ENCODE assay signal across 8 cellular contexts in the genomic region with DNA sequence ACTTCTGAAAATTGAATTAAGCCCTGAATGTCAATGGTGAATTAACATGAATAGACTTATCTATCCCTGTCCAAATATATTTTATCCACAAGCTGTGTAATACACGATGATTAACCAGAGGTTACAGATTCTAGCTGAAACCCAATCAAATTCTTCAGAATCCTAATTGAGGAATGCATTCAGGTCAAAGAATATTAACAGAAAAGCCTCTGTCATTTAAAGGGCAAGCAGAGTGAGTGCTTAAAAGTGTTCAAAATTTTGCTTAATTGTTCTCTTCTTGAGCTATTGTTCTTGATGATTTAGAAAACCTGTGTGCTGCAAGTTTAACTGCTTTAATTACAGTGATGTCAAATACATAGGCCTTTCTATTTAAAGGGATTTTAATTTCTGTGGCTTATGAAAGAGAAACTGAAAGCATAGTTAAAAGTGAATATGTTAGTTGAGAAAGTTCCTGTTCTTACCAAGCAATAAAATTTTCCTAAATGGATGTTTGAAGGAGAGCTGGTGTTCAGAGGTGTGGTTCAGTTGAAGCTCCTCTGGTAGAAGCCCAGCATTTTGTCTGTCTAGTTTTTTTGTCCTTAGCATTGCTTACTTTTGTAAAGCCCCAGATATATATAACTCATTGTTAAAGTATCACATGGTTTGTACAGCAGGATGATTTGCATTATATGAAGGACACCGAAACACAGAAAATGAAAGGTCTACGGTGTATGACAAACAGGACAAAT.
DNase-seq lines count a peak whose midpoint lies in the region; ATAC-seq, FAIRE-seq and TF ChIP-seq lines count a peak whose summit lies in the region.

No MANE protein-coding gene starts in this region.

- intact Hi-C loops in endothelial cell of umbilical vein (cut with micrococcal nuclease) (no loop called here), thyroid gland (cut with DNase I) (no loop called here)

- CTCF ChIA-PET in endothelial cell of umbilical vein (lab: Charles Lee): no interaction called here

- POLR2A ChIA-PET in endothelial cell of umbilical vein (lab: Charles Lee): no interaction called here

- H3K9me3 ChIP-seq in DND-41 (ENCODE audit: insufficient read depth, low read length, severe bottlenecking) (peaks cover 3% of the 10 kb centered on the region), endothelial cell of umbilical vein (replicated peaks; ENCODE audit: control insufficient read depth, insufficient read depth, low read length) (no peaks in the 10 kb centered on the region), thyroid gland (no peaks in the 10 kb centered on the region)

- H3K27me3 ChIP-seq in DND-41 (ENCODE audit: insufficient read depth, low read length, poor library complexity) (no peaks in the 10 kb centered on the region), endothelial cell of umbilical vein (ENCODE audit: control insufficient read depth in 2 of 2, insufficient read depth in 2 of 2, low read length in 2 of 2) (no peaks in the 10 kb centered on the region), thyroid gland (no peaks in the 10 kb centered on the region)

- H3K9ac ChIP-seq in DND-41 (ENCODE audit: low read depth, low read length) (peak overlapping the region; percentile 37), endothelial cell of umbilical vein (replicated peaks; ENCODE audit: extremely low read depth, insufficient read depth, low read length) (no peak overlapping the region)

- no peak for TF ChIP-seq POLR2A in endothelial cell of umbilical vein (IDR thresholded peaks at IDR 0.05; ENCODE audit: low read depth, low read length)
- no peak for TF ChIP-seq POLR2A in thyroid gland (IDR thresholded peaks at IDR 0.05)

- TF ChIP-seq CTCF in DND-41 (IDR thresholded peaks at IDR 0.05; ENCODE audit: borderline replicate concordance, extremely low read depth, low read length, poor library complexity, severe bottlenecking) (no peak), endothelial cell of umbilical vein (IDR thresholded peaks at IDR 0.05; ENCODE audit: extremely low read depth in 1 of 2, insufficient read depth in 1 of 2, low read depth in 1 of 2, low read length in 2 of 2) (no peak), thyroid gland (IDR thresholded peaks at IDR 0.05) (no peak)

- H3K4me3 ChIP-seq in DND-41 (ENCODE audit: low read depth in 1 of 2, low read length in 2 of 2) (peak overlapping the region; percentile 1 to 34; a peak in 3 of 4 replicates), endothelial cell of umbilical vein (replicated peaks in 1 of 3; ENCODE audit: insufficient read depth in 1 of 3, low read depth in 1 of 3, low read length in 3 of 3) (no peak overlapping the region), thyroid gland (replicated peaks in 1 of 3) (no peak overlapping the region)

- 75 to 76% methylated on average over 3 of the region's 3 CpGs for WGBS in thyroid gland, 2 donors

- no peaks in the 10 kb centered on the region for H3K9me1 ChIP-seq in endothelial cell of umbilical vein (replicated peaks; ENCODE audit: control insufficient read depth, extremely low read depth, insufficient read depth, low read length)

- peak overlapping the region; percentile 57 for H3K4me2 ChIP-seq in DND-41 (ENCODE audit: insufficient read depth, low read length)
- no peak overlapping the region for H3K4me2 ChIP-seq in endothelial cell of umbilical vein (ENCODE audit: insufficient read depth, low read length)

- DNase-seq in DND-41 (peak; percentile 14), endothelial cell of umbilical vein (ENCODE audit: low read depth, low spot score) (peak; percentile 16), thyroid gland (no peak), HUDEP-2 (lab: John Stamatoyannopoulos, UW; ENCODE audit: unreplicated experiment in 76 of 76) (no peak), urothelium cell line (ENCODE audit: low spot score) (no peak), A172 (ENCODE audit: low spot score) (no peak)

- ATAC-seq in DND-41 (ENCODE audit: insufficient read depth, low read depth) (peak; percentile 84), GM21381 (IDR thresholded peaks at IDR 0.05; ENCODE audit: unreplicated experiment) (peak; percentile 67), HG03575 (IDR thresholded peaks at IDR 0.05; ENCODE audit: extremely low read depth, insufficient number of reproducible peaks, low FRiP score, unreplicated experiment) (peak; percentile 81)

- H3K36me3 ChIP-seq in DND-41 (ENCODE audit: insufficient read depth, low read length) (no peaks in the 10 kb centered on the region), endothelial cell of umbilical vein (ENCODE audit: control insufficient read depth in 2 of 2, extremely low read depth in 1 of 2, insufficient read depth in 2 of 2, low read length in 2 of 2) (no peaks in the 10 kb centered on the region), thyroid gland (no peaks in the 10 kb centered on the region)

- H3K79me2 ChIP-seq in DND-41 (ENCODE audit: insufficient read depth, low read length) (peaks cover 26% of the 10 kb centered on the region), endothelial cell of umbilical vein (ENCODE audit: control insufficient read depth, insufficient read depth, low read length) (no peaks in the 10 kb centered on the region)

- no TSS peak for BruUV-seq in endothelial cell of umbilical vein (replicated peaks; lab: Mats Ljungman, UMichigan)

- H4K20me1 ChIP-seq in DND-41 (ENCODE audit: insufficient read depth, low read length) (no peaks in the 10 kb centered on the region), endothelial cell of umbilical vein (replicated peaks; ENCODE audit: control insufficient read depth, extremely low read depth, insufficient read depth, low read length) (no peaks in the 10 kb centered on the region)

- dilution Hi-C loops in endothelial cell of umbilical vein (cut with MboI; ENCODE audit: extremely low pct_ligation_motif_present, low sequenced_read_pairs): no loop called here

- peak overlapping the region; percentile 48; the same call in 1 of the 2 replicates for H2AFZ ChIP-seq in DND-41 (ENCODE audit: low read depth, low read length)
- H2AFZ ChIP-seq in endothelial cell of umbilical vein (ENCODE audit: low read depth, low read length): no peak overlapping the region

- peaks cover 28% of the 10 kb centered on the region for H3K4me1 ChIP-seq in DND-41 (ENCODE audit: insufficient read depth, low read length)
- H3K4me1 ChIP-seq in endothelial cell of umbilical vein (ENCODE audit: control insufficient read depth, extremely low read depth, insufficient read depth, low read length): no peaks in the 10 kb centered on the region
- H3K4me1 ChIP-seq in thyroid gland: no peaks in the 10 kb centered on the region

- H3K27ac ChIP-seq in DND-41 (ENCODE audit: low read length) (peak overlapping the region; percentile 72), endothelial cell of umbilical vein (ENCODE audit: insufficient read depth, low read depth, low read length) (no peak overlapping the region), thyroid gland (peak overlapping the region in 2 of 3 donors; percentile 13 to 29)

- no peak for FAIRE-seq in endothelial cell of umbilical vein (lab: Jason Lieb, UNC)
- no peak for FAIRE-seq in urothelium cell line (lab: Jason Lieb, UNC)

TF ChIP-seq in endothelial cell of umbilical vein, 7 proteins besides CTCF, POLR2A, EP300 and RAD21:
- TF ChIP-seq, protein P1, sequence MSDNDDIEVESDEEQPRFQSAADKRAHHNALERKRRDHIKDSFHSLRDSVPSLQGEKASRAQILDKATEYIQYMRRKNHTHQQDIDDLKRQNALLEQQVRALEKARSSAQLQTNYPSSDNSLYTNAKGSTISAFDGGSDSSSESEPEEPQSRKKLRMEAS (IDR thresholded peaks at IDR 0.05; ENCODE audit: insufficient read depth, insufficient read length): no peak
- TF ChIP-seq JUN (IDR thresholded peaks at IDR 0.05; ENCODE audit: borderline replicate concordance, insufficient read depth, insufficient read length, low read depth) (no peak), FOS (IDR thresholded peaks at IDR 0.05; ENCODE audit: borderline replicate concordance, insufficient read depth, low read length) (no peak), EZH2 (IDR thresholded peaks at IDR 0.05; ENCODE audit: borderline replicate concordance, low read depth, low read length, severe bottlenecking) (no peak), POLR2AphosphoS5 (IDR thresholded peaks at IDR 0.05; ENCODE audit: insufficient read depth, low read depth, low read length) (no peak), MYC (IDR thresholded peaks at IDR 0.05; ENCODE audit: low read depth, low read length) (no peak), GATA2 (IDR thresholded peaks at IDR 0.05; ENCODE audit: insufficient read depth, insufficient read length, low read depth, low read length) (no peak)

Comparison
In these comparisons a context has a peak if more than half of its experiments do, and no peak if none do; other contexts are left out.
1. DNase-seq: peak in DND-41 (single experiment) and endothelial cell of umbilical vein (single experiment); none in thyroid gland (0 of 2), HUDEP-2 (0 of 76), urothelium cell line (single experiment) and A172 (single experiment).
2. H3K4me3 ChIP-seq: peak in DND-41 (2 of 2); none in endothelial cell of umbilical vein (0 of 3) and thyroid gland (0 of 3).
3. Peak in every context shown above with its lines, with median percentiles within 50 percentile points of each other: ATAC-seq.